Comparison of ENCODE assay signal across 1 cellular context in genomic region chr17:17681187-17681743, GRCh38.
TF ChIP-seq lines count a peak whose summit lies in the region.

TSS of gene RAI1 (plus strand) at chr17:17681458. CDS start at chr17:17792949, 111,491 bp downstream.

TF ChIP-seq in GM23338, 12 proteins besides CTCF, POLR2A, EP300 and RAD21 (continued from another document):
- TF ChIP-seq REST (IDR thresholded peaks at IDR 0.05; ENCODE audit: unreplicated experiment) (no peak), CREB1 (CRISPR knock-in tag; IDR thresholded peaks at IDR 0.05; ENCODE audit: low read depth) (no peak), ETS1 (IDR thresholded peaks at IDR 0.05) (no peak), STAT1 (IDR thresholded peaks at IDR 0.05; ENCODE audit: unreplicated experiment) (no peak), NANOG (IDR thresholded peaks at IDR 0.05; ENCODE audit: borderline replicate concordance) (no peak)
